Comparison of ENCODE assay signal across 1 cellular context in the genomic region with DNA sequence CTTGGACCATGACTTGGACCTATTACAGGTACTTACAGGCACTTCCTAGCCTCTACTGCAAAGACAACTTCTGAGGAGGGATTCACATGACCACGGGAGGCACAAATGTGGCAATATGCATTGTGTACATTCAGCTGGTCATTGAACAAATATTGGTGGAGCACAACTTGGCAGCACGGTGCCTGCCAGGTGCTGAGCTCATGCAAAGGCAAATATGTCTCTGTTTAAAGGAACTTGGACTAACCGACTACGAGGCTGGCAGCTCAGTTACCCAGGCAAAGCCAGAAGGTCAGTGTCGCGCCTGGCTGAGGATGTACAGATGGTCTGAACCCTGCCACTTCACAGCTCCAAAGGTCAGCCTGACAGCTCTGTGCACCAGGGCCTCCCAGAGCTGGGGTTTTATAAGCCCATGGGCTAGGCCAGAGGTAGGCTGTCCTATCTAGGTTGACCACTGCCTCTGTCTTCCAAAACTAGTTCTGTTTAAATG.
TF ChIP-seq lines count a peak whose summit lies in the region.

No MANE protein-coding gene starts in this region.

TF ChIP-seq in SK-N-SH, 30 proteins besides CTCF, POLR2A, EP300 and RAD21:
- TF ChIP-seq, protein P1, sequence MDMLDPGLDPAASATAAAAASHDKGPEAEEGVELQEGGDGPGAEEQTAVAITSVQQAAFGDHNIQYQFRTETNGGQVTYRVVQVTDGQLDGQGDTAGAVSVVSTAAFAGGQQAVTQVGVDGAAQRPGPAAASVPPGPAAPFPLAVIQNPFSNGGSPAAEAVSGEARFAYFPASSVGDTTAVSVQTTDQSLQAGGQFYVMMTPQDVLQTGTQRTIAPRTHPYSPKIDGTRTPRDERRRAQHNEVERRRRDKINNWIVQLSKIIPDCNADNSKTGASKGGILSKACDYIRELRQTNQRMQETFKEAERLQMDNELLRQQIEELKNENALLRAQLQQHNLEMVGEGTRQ (IDR thresholded peaks at IDR 0.05; ENCODE audit: borderline replicate concordance, low read depth, low read length), result no peak
- TF ChIP-seq CHD2 (IDR thresholded peaks at IDR 0.05; ENCODE audit: low read length, partially characterized antibody), result no peak
- no peak for TF ChIP-seq FOXJ3 (CRISPR knock-in tag; IDR thresholded peaks at IDR 0.05)
- TF ChIP-seq NRF1 (IDR thresholded peaks at IDR 0.05; ENCODE audit: low read depth, low read length), result no peak
- TF ChIP-seq, protein P2, sequence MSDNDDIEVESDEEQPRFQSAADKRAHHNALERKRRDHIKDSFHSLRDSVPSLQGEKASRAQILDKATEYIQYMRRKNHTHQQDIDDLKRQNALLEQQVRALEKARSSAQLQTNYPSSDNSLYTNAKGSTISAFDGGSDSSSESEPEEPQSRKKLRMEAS (IDR thresholded peaks at IDR 0.05; ENCODE audit: low read depth), result no peak
- TF ChIP-seq MEF2A (IDR thresholded peaks at IDR 0.05; ENCODE audit: borderline replicate concordance, low read depth), result no peak
- TF ChIP-seq, protein P3, sequence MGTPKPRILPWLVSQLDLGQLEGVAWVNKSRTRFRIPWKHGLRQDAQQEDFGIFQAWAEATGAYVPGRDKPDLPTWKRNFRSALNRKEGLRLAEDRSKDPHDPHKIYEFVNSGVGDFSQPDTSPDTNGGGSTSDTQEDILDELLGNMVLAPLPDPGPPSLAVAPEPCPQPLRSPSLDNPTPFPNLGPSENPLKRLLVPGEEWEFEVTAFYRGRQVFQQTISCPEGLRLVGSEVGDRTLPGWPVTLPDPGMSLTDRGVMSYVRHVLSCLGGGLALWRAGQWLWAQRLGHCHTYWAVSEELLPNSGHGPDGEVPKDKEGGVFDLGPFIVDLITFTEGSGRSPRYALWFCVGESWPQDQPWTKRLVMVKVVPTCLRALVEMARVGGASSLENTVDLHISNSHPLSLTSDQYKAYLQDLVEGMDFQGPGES (IDR thresholded peaks at IDR 0.05; ENCODE audit: low read depth, low read length), result no peak
- no peak for TF ChIP-seq MXI1 (IDR thresholded peaks at IDR 0.05; ENCODE audit: low read depth, low read length)
- TF ChIP-seq, protein P4, sequence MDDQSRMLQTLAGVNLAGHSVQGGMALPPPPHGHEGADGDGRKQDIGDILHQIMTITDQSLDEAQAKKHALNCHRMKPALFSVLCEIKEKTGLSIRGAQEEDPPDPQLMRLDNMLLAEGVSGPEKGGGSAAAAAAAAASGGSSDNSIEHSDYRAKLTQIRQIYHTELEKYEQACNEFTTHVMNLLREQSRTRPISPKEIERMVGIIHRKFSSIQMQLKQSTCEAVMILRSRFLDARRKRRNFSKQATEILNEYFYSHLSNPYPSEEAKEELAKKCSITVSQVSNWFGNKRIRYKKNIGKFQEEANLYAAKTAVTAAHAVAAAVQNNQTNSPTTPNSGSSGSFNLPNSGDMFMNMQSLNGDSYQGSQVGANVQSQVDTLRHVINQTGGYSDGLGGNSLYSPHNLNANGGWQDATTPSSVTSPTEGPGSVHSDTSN (IDR thresholded peaks at IDR 0.05), result no peak
- no peak for TF ChIP-seq SMC3 (IDR thresholded peaks at IDR 0.05; ENCODE audit: low read depth, low read length)
- no peak for TF ChIP-seq JUND (IDR thresholded peaks at IDR 0.05)
- TF ChIP-seq TCF12 (IDR thresholded peaks at IDR 0.05), result no peak
